4 cellular contexts compared by ENCODE assay signal in the genomic region with DNA sequence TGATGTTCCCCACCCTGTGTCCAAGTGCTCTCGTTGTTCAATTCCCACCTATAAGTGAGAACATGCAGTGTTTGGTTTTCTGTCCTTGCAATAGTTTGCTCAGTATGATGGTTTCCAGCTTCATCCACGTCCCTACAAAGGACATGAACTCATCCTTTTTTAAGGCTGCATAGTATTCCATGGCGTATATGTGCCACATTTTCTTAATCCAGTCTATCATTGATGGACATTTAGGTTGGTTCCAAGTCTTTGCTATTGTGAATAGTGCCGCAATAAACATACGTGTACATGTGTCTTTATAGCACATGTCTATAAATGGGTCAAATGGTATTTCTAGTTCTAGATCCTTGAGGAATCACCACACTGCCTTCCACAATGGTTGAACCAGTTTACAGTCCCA.
TF ChIP-seq lines count a peak whose summit lies in the region.

No MANE protein-coding gene starts in this region.

TF ChIP-seq in HEK293, 187 proteins besides CTCF, POLR2A, EP300 and RAD21:
- TF ChIP-seq ZNF146 (tag by site-specific recombination; IDR thresholded peaks at IDR 0.05), result peak; percentile 88

TF ChIP-seq in SK-N-SH treated with all-trans-retinoic acid at 6 μM for 48 hours, 23 proteins besides CTCF, POLR2A, EP300 and RAD21:
- TF ChIP-seq ZNF8 (CRISPR knock-in tag; IDR thresholded peaks at IDR 0.05), result peak; percentile 76

TF ChIP-seq in K562, 482 proteins besides CTCF, POLR2A, EP300 and RAD21:
- TF ChIP-seq BCOR (IDR thresholded peaks at IDR 0.05) (peak; percentile 24; the same call in 1 of the 2 replicates), ZNF146 (CRISPR knock-in tag; IDR thresholded peaks at IDR 0.05; ENCODE audit: unreplicated experiment) (peak; percentile 87), KDM1A (IDR thresholded peaks at IDR 0.05) (0 out of 4 replicates have a peak, but pooled peaks of 1 of the 2 experiments have one; percentile 22)

TF ChIP-seq in HepG2, 621 proteins besides CTCF, POLR2A, EP300 and RAD21:
- TF ChIP-seq, protein P1, sequence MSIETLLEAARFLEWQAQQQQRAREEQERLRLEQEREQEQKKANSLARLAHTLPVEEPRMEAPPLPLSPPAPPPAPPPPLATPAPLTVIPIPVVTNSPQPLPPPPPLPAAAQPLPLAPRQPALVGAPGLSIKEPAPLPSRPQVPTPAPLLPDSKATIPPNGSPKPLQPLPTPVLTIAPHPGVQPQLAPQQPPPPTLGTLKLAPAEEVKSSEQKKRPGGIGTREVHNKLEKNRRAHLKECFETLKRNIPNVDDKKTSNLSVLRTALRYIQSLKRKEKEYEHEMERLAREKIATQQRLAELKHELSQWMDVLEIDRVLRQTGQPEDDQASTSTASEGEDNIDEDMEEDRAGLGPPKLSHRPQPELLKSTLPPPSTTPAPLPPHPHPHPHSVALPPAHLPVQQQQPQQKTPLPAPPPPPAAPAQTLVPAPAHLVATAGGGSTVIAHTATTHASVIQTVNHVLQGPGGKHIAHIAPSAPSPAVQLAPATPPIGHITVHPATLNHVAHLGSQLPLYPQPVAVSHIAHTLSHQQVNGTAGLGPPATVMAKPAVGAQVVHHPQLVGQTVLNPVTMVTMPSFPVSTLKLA (IDR thresholded peaks at IDR 0.05), result peak; percentile 7; the same call in 1 of the 2 replicates
